ENCODE assay signal across 9 cellular contexts in the genomic region with DNA sequence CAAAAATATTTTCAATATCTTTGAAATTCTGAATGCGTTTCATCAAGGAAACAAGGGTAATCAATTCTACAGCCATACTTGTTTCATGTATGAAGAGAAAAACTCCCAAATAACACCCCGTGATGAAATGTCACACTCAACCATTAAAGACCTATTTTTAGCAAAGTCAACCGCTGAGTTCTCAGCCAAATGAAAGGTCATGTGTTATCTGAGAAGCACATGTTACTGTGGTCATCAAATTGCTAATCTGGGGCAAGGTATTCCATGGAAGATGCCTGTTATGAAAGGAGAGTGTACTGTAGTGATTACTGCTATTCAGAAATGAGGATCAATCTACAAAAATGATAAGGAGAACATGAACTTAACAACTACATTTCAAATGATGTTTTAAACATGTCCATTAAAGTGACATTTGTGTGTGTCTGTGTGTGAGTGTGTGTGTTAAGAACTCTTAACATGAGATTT.
DNase-seq lines count a peak whose midpoint lies in the region; ATAC-seq, FAIRE-seq and TF ChIP-seq lines count a peak whose summit lies in the region.
"Had no signal": no experiment of that assay in that cellular context is flagged by ENCODE, and none has a peak within 500 bp of the region (broad histone marks: within the 10 kb centered on the region; RNA-seq: fewer than 3 reads in every experiment).

No MANE protein-coding gene starts in this region.

- DNase-seq in D721Med (ENCODE audit: insufficient read length, low spot score), result no peak
- DNase-seq in K562 (ENCODE audit: extremely low read depth in 1 of 4, low spot score in 3 of 4), result no peak
- DNase-seq in GM13977 (ENCODE audit: low spot score), result no peak
- no peak for DNase-seq in endothelial cell (ENCODE audit: low spot score)
- DNase-seq in DMS53 (lab: John Stamatoyannopoulos, UW), result no peak

- CTCF ChIA-PET in K562 (lab: Yijun Ruan, JAX; ENCODE audit: low intra/inter-chr PET ratio), result no interaction called here

- no peak overlapping the region for H2AFZ ChIP-seq in K562 (ENCODE audit: low read depth, low read length)

- TF ChIP-seq EP300 in K562 (IDR thresholded peaks at IDR 0.05; ENCODE audit: low read length), result 0 out of 2 replicates have a peak, but pooled peaks have one; percentile 15

- H3K9ac ChIP-seq in K562 (ENCODE audit: insufficient read depth in 1 of 2, low read depth in 2 of 2, low read length in 2 of 2), result no peak overlapping the region

- H3K79me2 ChIP-seq in K562 (ENCODE audit: control insufficient read depth, insufficient read depth, low read length), result no peaks in the 10 kb centered on the region

- no peak for TF ChIP-seq RAD21 in K562 (CRISPR knock-in tag; conservative IDR thresholded peaks at IDR 0.05 in 1 of 2, IDR thresholded peaks at IDR 0.05 in 1 of 2)

- H3K4me2 ChIP-seq in K562 (ENCODE audit: insufficient read depth, low read length), result no peak overlapping the region

- peak; percentile 61 for ATAC-seq in GM19395 (IDR thresholded peaks at IDR 0.05; ENCODE audit: unreplicated experiment)
- ATAC-seq in HG03439 (IDR thresholded peaks at IDR 0.05; ENCODE audit: unreplicated experiment), result peak; percentile 47
- peak; percentile 54 for ATAC-seq in K562
- no peak for ATAC-seq in HG02642 (IDR thresholded peaks at IDR 0.05; ENCODE audit: poor library complexity, unreplicated experiment)

- H3K9me1 ChIP-seq in K562 (ENCODE audit: control insufficient read depth, insufficient read depth, low read length), result no peaks in the 10 kb centered on the region

- no peaks in the 10 kb centered on the region; a peak in 1 of 5 replicates for H3K4me1 ChIP-seq in K562 (replicated peaks in 1 of 2; ENCODE audit: control insufficient read depth in 2 of 2, insufficient read depth in 2 of 2, low read length in 2 of 2)

- FAIRE-seq in D721Med (lab: Jason Lieb, UNC), result peak; percentile 94
- FAIRE-seq in K562 (lab: Jason Lieb, UNC), result no peak
- FAIRE-seq: colon had no signal

- H3K4me1 Mint-ChIP-seq in endothelial cell (ENCODE audit: unreplicated experiment), result no peaks in the 10 kb centered on the region

- BruUV-seq in K562 (replicated peaks; lab: Mats Ljungman, UMichigan), result no TSS peak

- no peaks in the 10 kb centered on the region for H4K20me1 ChIP-seq in K562 (replicated peaks; ENCODE audit: control insufficient read depth, insufficient read depth, low read length)

- H3K27me3 ChIP-seq in K562 (ENCODE audit: control insufficient read depth in 2 of 2, insufficient read depth in 2 of 2, low read length in 2 of 2), result peaks cover 0 to 4% of the 10 kb centered on the region in 2 experiments; a peak in 1 of 5 replicates

- no peaks in the 10 kb centered on the region for H3K36me3 Mint-ChIP-seq in endothelial cell (ENCODE audit: low read depth, unreplicated experiment)

- H3K9me3 ChIP-seq in K562 (replicated peaks; ENCODE audit: control insufficient read depth, insufficient read depth, low read depth, low read length), result no peaks in the 10 kb centered on the region

- POLR2A ChIA-PET in K562 (lab: Yijun Ruan, JAX), result no interaction called here

- intact Hi-C loops in K562 (cut with micrococcal nuclease), result no loop called here

- H3K4me3 ChIP-seq in K562, result no peak overlapping the region

- in situ Hi-C loops in K562 (cut with MboI), result no loop called here
- in situ Hi-C loops in GM13977 (cut with MboI; ENCODE audit: low pct_unique_long_range_greater_than_20kb, low sequenced_read_pairs, unreplicated experiment), result no loop called here

- TF ChIP-seq CTCF in D721Med (IDR thresholded peaks at IDR 0.05; ENCODE audit: insufficient read depth, missing control alignments) (no peak), K562 (IDR thresholded peaks at IDR 0.05 in 2 of 3, conservative IDR thresholded peaks at IDR 0.05 in 1 of 3; ENCODE audit: insufficient read depth in 2 of 3, low read depth in 1 of 3, low read length in 3 of 3) (no peak), GM13977 (IDR thresholded peaks at IDR 0.05; ENCODE audit: extremely low read depth, insufficient read depth, missing control alignments) (no peak), endothelial cell (IDR thresholded peaks at IDR 0.05; ENCODE audit: unreplicated experiment) (no peak)

- no peak overlapping the region for H3K4me3 Mint-ChIP-seq in endothelial cell (ENCODE audit: unreplicated experiment)

- no peaks in the 10 kb centered on the region for H3K36me3 ChIP-seq in K562 (ENCODE audit: control insufficient read depth, insufficient read depth, low read length)

- H3K27ac Mint-ChIP-seq in endothelial cell (ENCODE audit: unreplicated experiment), result no peak overlapping the region

- no peak for TF ChIP-seq POLR2A in K562 (conservative IDR thresholded peaks at IDR 0.05)

- no peaks in the 10 kb centered on the region for H3K9me3 Mint-ChIP-seq in endothelial cell (ENCODE audit: unreplicated experiment)

- H3K27ac ChIP-seq in K562 (ENCODE audit: extremely low read depth, low read depth, low read length), result no peak overlapping the region

- H3K27me3 Mint-ChIP-seq in endothelial cell (ENCODE audit: unreplicated experiment), result no peaks in the 10 kb centered on the region

- 10% methylated on average over 3 of the region's 3 CpGs for WGBS in K562 (ENCODE audit: insufficient coverage, low coverage, missing lambda C conversion rate)

TF ChIP-seq in K562, 482 proteins besides CTCF, POLR2A, EP300 and RAD21 (continues in another document):
- TF ChIP-seq NR2C2 (CRISPR knock-in tag; IDR thresholded peaks at IDR 0.05) (no peak), NR2C2 (tag; IDR thresholded peaks at IDR 0.05) (peak; percentile 42; the same call in 1 of the 2 replicates), CBFA2T2 (conservative IDR thresholded peaks at IDR 0.05) (peak; percentile 55), ELF1 (tag; IDR thresholded peaks at IDR 0.05) (no peak), MEF2D (tag; conservative IDR thresholded peaks at IDR 0.05; ENCODE audit: low read depth) (peak; percentile 99), ZNF830 (CRISPR knock-in tag; IDR thresholded peaks at IDR 0.05) (no peak), NFATC3 (IDR thresholded peaks at IDR 0.05) (no peak), ARID1B (IDR thresholded peaks at IDR 0.05) (peak; percentile 67; the same call in 1 of the 2 replicates), ZNF384 (IDR thresholded peaks at IDR 0.05; ENCODE audit: low read depth, low read length) (no peak), KDM1A (IDR thresholded peaks at IDR 0.05) (peak; percentile 63 to 70; a peak in 3 of 4 replicates), FOXM1 (IDR thresholded peaks at IDR 0.05; ENCODE audit: low read depth) (peak; percentile 40; the same call in 1 of the 2 replicates), FOXM1 (CRISPR knock-in tag; IDR thresholded peaks at IDR 0.05; ENCODE audit: low read depth) (no peak), POLR2H (tag; IDR thresholded peaks at IDR 0.05; ENCODE audit: low read depth) (no peak), ZNF274 (IDR thresholded peaks at IDR 0.05; ENCODE audit: borderline replicate concordance, low read depth, low read length) (no peak), PHB2 (IDR thresholded peaks at IDR 0.05; ENCODE audit: low read depth) (no peak), MTF1 (CRISPR knock-in tag; IDR thresholded peaks at IDR 0.05; ENCODE audit: borderline replicate concordance) (no peak), MEF2A (IDR thresholded peaks at IDR 0.05; ENCODE audit: control insufficient read depth, low read depth, low read length) (peak; percentile 88), ZNF217 (CRISPR knock-in tag; IDR thresholded peaks at IDR 0.05) (no peak), ZNF232 (CRISPR knock-in tag; IDR thresholded peaks at IDR 0.05) (no peak), CTBP1 (IDR thresholded peaks at IDR 0.05; ENCODE audit: borderline replicate concordance) (0 out of 2 replicates have a peak, but pooled peaks have one; percentile 21), POLR2AphosphoS5 (IDR thresholded peaks at IDR 0.05; ENCODE audit: control insufficient read depth, insufficient read depth, low read depth, low read length) (no peak)
- TF ChIP-seq, protein P1, sequence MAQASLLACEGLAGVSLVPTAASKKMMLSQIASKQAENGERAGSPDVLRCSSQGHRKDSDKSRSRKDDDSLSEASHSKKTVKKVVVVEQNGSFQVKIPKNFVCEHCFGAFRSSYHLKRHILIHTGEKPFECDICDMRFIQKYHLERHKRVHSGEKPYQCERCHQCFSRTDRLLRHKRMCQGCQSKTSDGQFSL (CRISPR knock-in tag; IDR thresholded peaks at IDR 0.05), result no peak
- TF ChIP-seq, protein P1 (tag; IDR thresholded peaks at IDR 0.05), result no peak
- TF ChIP-seq, protein P2, sequence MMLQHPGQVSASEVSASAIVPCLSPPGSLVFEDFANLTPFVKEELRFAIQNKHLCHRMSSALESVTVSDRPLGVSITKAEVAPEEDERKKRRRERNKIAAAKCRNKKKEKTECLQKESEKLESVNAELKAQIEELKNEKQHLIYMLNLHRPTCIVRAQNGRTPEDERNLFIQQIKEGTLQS (IDR thresholded peaks at IDR 0.05), result peak; percentile 41; the same call in 1 of the 2 replicates
- TF ChIP-seq, protein P2 (CRISPR knock-in tag; conservative IDR thresholded peaks at IDR 0.05), result no peak
- TF ChIP-seq, protein P3, sequence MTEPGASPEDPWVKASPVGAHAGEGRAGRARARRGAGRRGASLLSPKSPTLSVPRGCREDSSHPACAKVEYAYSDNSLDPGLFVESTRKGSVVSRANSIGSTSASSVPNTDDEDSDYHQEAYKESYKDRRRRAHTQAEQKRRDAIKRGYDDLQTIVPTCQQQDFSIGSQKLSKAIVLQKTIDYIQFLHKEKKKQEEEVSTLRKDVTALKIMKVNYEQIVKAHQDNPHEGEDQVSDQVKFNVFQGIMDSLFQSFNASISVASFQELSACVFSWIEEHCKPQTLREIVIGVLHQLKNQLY (CRISPR knock-in tag; conservative IDR thresholded peaks at IDR 0.05), result no peak
